In the genomic region with DNA sequence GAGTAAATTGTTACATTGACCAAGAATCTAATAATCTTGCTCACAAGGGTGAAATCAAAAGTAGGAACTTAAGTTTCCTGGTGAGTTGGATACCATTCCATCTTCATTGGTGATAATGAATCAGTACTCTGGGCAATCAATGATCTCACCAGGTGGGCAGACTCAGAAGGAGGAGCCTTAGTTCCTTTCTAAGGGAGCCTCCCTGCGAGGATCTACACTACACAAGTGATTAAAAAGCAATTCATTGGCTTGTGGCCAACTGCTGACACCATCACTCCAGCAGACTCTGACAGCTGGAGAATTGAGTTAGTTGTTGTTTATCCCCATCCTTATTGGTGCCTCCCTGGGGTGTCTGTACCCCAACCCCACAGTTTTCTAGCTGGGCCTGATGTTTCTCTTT, we compare ENCODE assay signal across 1 cellular context.
TF ChIP-seq lines count a peak whose summit lies in the region.

No MANE protein-coding gene starts in this region.

TF ChIP-seq in WTC11, 78 proteins besides CTCF, POLR2A, EP300 and RAD21 (continued from another document):
- TF ChIP-seq ZSCAN18 (CRISPR knock-in tag; IDR thresholded peaks at IDR 0.05) (no peak), RELA (CRISPR knock-in tag; IDR thresholded peaks at IDR 0.05; ENCODE audit: borderline replicate concordance) (no peak), NFATC4 (CRISPR knock-in tag; IDR thresholded peaks at IDR 0.05) (no peak), ELF4 (CRISPR knock-in tag; IDR thresholded peaks at IDR 0.05; ENCODE audit: low read depth) (no peak), NR3C1 (CRISPR knock-in tag; conservative IDR thresholded peaks at IDR 0.05; ENCODE audit: low read depth) (no peak), FOXJ3 (CRISPR knock-in tag; IDR thresholded peaks at IDR 0.05; ENCODE audit: borderline replicate concordance) (no peak), IRF1 (CRISPR knock-in tag; IDR thresholded peaks at IDR 0.05) (no peak), HMGA2 (CRISPR knock-in tag; IDR thresholded peaks at IDR 0.05) (no peak)
- TF ChIP-seq, protein P1, sequence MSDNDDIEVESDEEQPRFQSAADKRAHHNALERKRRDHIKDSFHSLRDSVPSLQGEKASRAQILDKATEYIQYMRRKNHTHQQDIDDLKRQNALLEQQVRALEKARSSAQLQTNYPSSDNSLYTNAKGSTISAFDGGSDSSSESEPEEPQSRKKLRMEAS (CRISPR knock-in tag; IDR thresholded peaks at IDR 0.05): no peak
TF ChIP-seq in WTC11: peak in this region for 0.
